Comparison of ENCODE assay signal across 8 cellular contexts in genomic region chr1:2391034-2391384, GRCh38. TPM values are rescaled to one million over a fixed set of nuclear protein-coding genes. Genes with fewer than 3 reads are reported as not detected.
DNase-seq lines count a peak whose midpoint lies in the region; ATAC-seq, FAIRE-seq and TF ChIP-seq lines count a peak whose summit lies in the region.

No MANE protein-coding gene starts in this region.

- H3K27ac ChIP-seq in KMS-11: peak overlapping the region; percentile 56
- peak overlapping the region; percentile 54 for H3K27ac ChIP-seq in GM12878 (ENCODE audit: control insufficient read depth, insufficient read depth)
- H3K27ac ChIP-seq in kidney (ENCODE audit: low read depth in 2 of 2, low read length in 2 of 2): peak overlapping the region; percentile 17 to 67
- peak overlapping the region; percentile 72 for H3K27ac ChIP-seq in substantia nigra (ENCODE audit: low read depth, low read length, poor library complexity, severe bottlenecking)

- no peak for TF ChIP-seq CTCF in KMS-11 (conservative IDR thresholded peaks at IDR 0.05; ENCODE audit: low read depth, low read length)
- no peak for TF ChIP-seq CTCF in GM12878 (IDR thresholded peaks at IDR 0.05 in 2 of 3, conservative IDR thresholded peaks at IDR 0.05 in 1 of 3; ENCODE audit: control insufficient read depth in 2 of 3, extremely low read depth in 1 of 3, insufficient read depth in 1 of 3, low read depth in 3 of 3, low read length in 3 of 3)
- TF ChIP-seq CTCF in kidney (IDR thresholded peaks at IDR 0.05; ENCODE audit: borderline replicate concordance, extremely low read depth, insufficient read depth): no peak

- H3K27me3 ChIP-seq in KMS-11 (ENCODE audit: insufficient read depth, low read depth) (no peaks in the 10 kb centered on the region), GM12878 (replicated peaks in 1 of 2; ENCODE audit: control insufficient read depth in 2 of 2, insufficient read depth in 2 of 2, low read length in 1 of 2) (no peaks in the 10 kb centered on the region)

- FAIRE-seq in GM12878 (lab: Jason Lieb, UNC) (no peak), kidney (lab: Jason Lieb, UNC) (no peak)

- TF ChIP-seq RAD21 in GM12878 (IDR thresholded peaks at IDR 0.05; ENCODE audit: insufficient read depth, low read depth, low read length): no peak

- H3K4me1 ChIP-seq in KMS-11 (ENCODE audit: low read depth, poor library complexity, severe bottlenecking): peaks cover 17% of the 10 kb centered on the region
- peaks cover 42% of the 10 kb centered on the region for H3K4me1 ChIP-seq in GM12878 (ENCODE audit: control insufficient read depth, insufficient read depth, low read length)
- H3K4me1 ChIP-seq in kidney (ENCODE audit: control insufficient read depth in 1 of 2, insufficient read depth in 1 of 2, low read depth in 1 of 2, low read length in 2 of 2): peaks cover 17 to 31% of the 10 kb centered on the region in 2 donors

- H3K36me3 ChIP-seq in KMS-11 (ENCODE audit: insufficient read depth): no peaks in the 10 kb centered on the region
- H3K36me3 ChIP-seq in GM12878 (ENCODE audit: control insufficient read depth in 2 of 2, insufficient read depth in 2 of 2, low read length in 1 of 2): peaks cover 3 to 8% of the 10 kb centered on the region in 2 experiments; a peak in 1 of 4 replicates
- H3K36me3 ChIP-seq in kidney (ENCODE audit: control insufficient read depth in 1 of 2, insufficient read depth in 2 of 2, low read length in 2 of 2): peaks cover 7 to 23% of the 10 kb centered on the region in 2 donors

- SMC1A ChIA-PET in GM12878 (lab: Charles Lee; ENCODE audit: uncharacterized antibody, unreplicated experiment): interaction anchor here (0.8 to 3.2 kb wide), 3 partner anchors 20 to 196 kb away, joined by 3 to 11 read pairs (median 4); partner anchors contain the start of genes FAAP20 and PEX10

- ATAC-seq in GM21825 (IDR thresholded peaks at IDR 0.05; ENCODE audit: unreplicated experiment) (peak; percentile 14), GM12878 (peak; percentile 21)

- H3K79me2 ChIP-seq in KMS-11 (ENCODE audit: insufficient read depth, low read depth) (peaks cover 19% of the 10 kb centered on the region), GM12878 (ENCODE audit: control insufficient read depth, insufficient read depth, low read length) (peaks cover 51% of the 10 kb centered on the region)

- peak overlapping the region; percentile 90 for H3K4me2 ChIP-seq in KMS-11
- H3K4me2 ChIP-seq in GM12878 (ENCODE audit: control insufficient read depth, insufficient read depth): peak overlapping the region; percentile 94

- peak overlapping the region; percentile 77 for H3K9ac ChIP-seq in KMS-11
- peak overlapping the region; percentile 75 for H3K9ac ChIP-seq in GM12878 (ENCODE audit: control insufficient read depth, insufficient read depth, low read length)
- peak overlapping the region; percentile 68 to 69 for H3K9ac ChIP-seq in kidney (ENCODE audit: low read length in 2 of 2)

- in situ Hi-C loops in GM12878 (cut with MboI): no loop called here

- H3K9me3 ChIP-seq in GM12878 (replicated peaks; ENCODE audit: control insufficient read depth, insufficient read depth, low read length) (no peaks in the 10 kb centered on the region), kidney (ENCODE audit: control insufficient read depth in 1 of 2, low read length in 2 of 2) (no peaks in the 10 kb centered on the region)

- POLR2A ChIA-PET in GM12878 (lab: Charles Lee): interaction anchor here (0.8 to 1.7 kb wide), 6 partner anchors 9 to 196 kb away, joined by 3 to 5 read pairs (median 4); partner anchors contain the start of genes FAAP20 and PANK4

- intact Hi-C loops in GM12878 (cut with micrococcal nuclease; ENCODE audit: unreplicated experiment): no loop called here
- intact Hi-C loops in kidney (cut with DNase I): no loop called here

- TF ChIP-seq POLR2A in GM12878 (IDR thresholded peaks at IDR 0.05; ENCODE audit: low read depth, low read length): no peak

- BruUV-seq in GM12878 (replicated peaks; lab: Mats Ljungman, UMichigan): TSS peak; percentile 54

- under 1% methylated on average over 31 of the region's 31 CpGs for WGBS in GM12878 (ENCODE audit: insufficient coverage, insufficient replicate concordance, low lambda C conversion rate, missing lambda C conversion rate)

- H3K4me3 ChIP-seq in KMS-11 (IDR thresholded peaks at IDR 0.05; ENCODE audit: insufficient read depth, low read depth, low read length) (peak overlapping the region; percentile 77), GM12878 (peak overlapping the region; percentile 98), kidney (ENCODE audit: low read length in 2 of 2) (peak overlapping the region; percentile 76 to 82)

- H4K20me1 ChIP-seq in KMS-11 (ENCODE audit: insufficient read depth) (no peaks in the 10 kb centered on the region), GM12878 (ENCODE audit: control insufficient read depth, insufficient read depth) (no peaks in the 10 kb centered on the region)

- TF ChIP-seq EP300 in GM12878 (IDR thresholded peaks at IDR 0.05; ENCODE audit: borderline replicate concordance in 1 of 2, control insufficient read depth in 1 of 2, low read depth in 2 of 2, low read length in 2 of 2): no peak

- CTCF ChIA-PET in GM12878 (lab: Yijun Ruan, JAX): interaction anchor here (1.0 to 1.5 kb wide), 3 partner anchors 9 to 196 kb away, joined by 4 to 10 read pairs (median 7); partner anchors contain the start of gene FAAP20

- peak overlapping the region; percentile 85 for H2AFZ ChIP-seq in KMS-11 (ENCODE audit: low read depth)
- H2AFZ ChIP-seq in GM12878 (ENCODE audit: control insufficient read depth, low read depth, low read length): peak overlapping the region; percentile 86

- DNase-seq in NCI-H1417 (lab: John Stamatoyannopoulos, UW) (peak; percentile 38 to 82 (median 81)), NCI-H1417 treated with DMSO at 0.1 percent for 48 hours (lab: John Stamatoyannopoulos, UW) (no peak), GM12878 (ENCODE audit: low read depth, low spot score) (no peak), kidney (peak; percentile 87), substantia nigra (lab: John Stamatoyannopoulos, UW) (no peak), SKM-1 (lab: John Stamatoyannopoulos, UW; ENCODE audit: unreplicated experiment) (no peak)

- RAD21 ChIA-PET in GM12878 (lab: Charles Lee; ENCODE audit: unreplicated experiment): interaction anchor here (1.3 to 1.9 kb wide), 4 partner anchors 9 to 196 kb away, joined by 3 to 16 read pairs (median 11); partner anchors contain the start of genes FAAP20 and PANK4

RNA-seq across cellular contexts. Expression of gene MORN1, which starts 0.3 kb away (rescaled TPM):
- 60.7 and 66.2 TPM in 2 replicates for total RNA-seq in GM12878 (2013; cell fraction: nucleolus; rRNA removed)
- total RNA-seq in GM12878 (2014; rRNA removed) (7.9 and 8.7 TPM in 2 replicates), GM12878 (2014; rRNA removed; fragmentation: Illumina TruSeq; extraction: Trizol) (4.4 and 5.2 TPM in 2 replicates), GM12878 (2021) (5.8 and 7.4 TPM in 2 replicates), kidney (24.7 TPM)
- polyA plus RNA-seq in GM12878 (2011; ENCODE audit: low read depth): 2.5 TPM
- polyA plus RNA-seq in GM12878 (2011; rRNA removed) (2.3 and 3.5 TPM in 2 replicates), GM12878 (2014; fragmentation: Illumina TruSeq; extraction: Trizol) (1.7 and 2.0 TPM in 2 replicates), GM12878 (2014; fragmentation: Nextera tagmentation; extraction: Ambion mirVana) (1 to 10 TPM in 1 of 2 experiments, under 1 TPM in 1; 0.76 to 1.8 TPM), GM12878 (2014; rRNA removed) (6.8 and 7.7 TPM in 2 replicates), GM12878 (2016; fragmentation: Nextera tagmentation; extraction: Ambion mirVana) (1 to 10 TPM; 5.7 to 7.3 TPM), kidney (ENCODE audit: insufficient read depth, low read depth, low replicate concordance) (9.0 TPM)
- 3.2 and 3.6 TPM in 2 replicates for polyA plus RNA-seq in GM12878 (2011; cell fraction: cytosol; rRNA removed)
- polyA plus RNA-seq in GM12878 (2011; cell fraction: nucleus; rRNA removed): 8.8 and 10.2 TPM in 2 replicates
- 4.5 and 5.2 TPM in 2 replicates for polyA plus RNA-seq in GM12878 (2012)
- polyA minus RNA-seq in GM12878 (2011; rRNA and poly(A)+ RNA removed): 5.5 and 7.8 TPM in 2 replicates
- polyA minus RNA-seq in GM12878 (2011; cell fraction: cytosol; rRNA and poly(A)+ RNA removed): 1.9 and 2.1 TPM in 2 replicates
- polyA minus RNA-seq in GM12878 (2011; cell fraction: nucleus; rRNA and poly(A)+ RNA removed): 6.2 and 9.4 TPM in 2 replicates

RNA-seq across cellular contexts. Expression of gene RER1, which starts 0.6 kb away (rescaled TPM):
- total RNA-seq in GM12878 (2013; cell fraction: nucleolus; rRNA removed): 63.7 and 66.3 TPM in 2 replicates
- 82.1 and 105 TPM in 2 replicates for total RNA-seq in GM12878 (2014; rRNA removed)
- 80.8 and 84.8 TPM in 2 replicates for total RNA-seq in GM12878 (2014; rRNA removed; fragmentation: Illumina TruSeq; extraction: Trizol)
- total RNA-seq in GM12878 (2021): 145 and 149 TPM in 2 replicates
- polyA plus RNA-seq in GM12878 (2011; ENCODE audit: low read depth): 26.0 TPM
- polyA plus RNA-seq in GM12878 (2011; rRNA removed): 194 and 216 TPM in 2 replicates
- polyA plus RNA-seq in GM12878 (2011; cell fraction: cytosol; rRNA removed): 152 and 242 TPM in 2 replicates
- polyA plus RNA-seq in GM12878 (2011; cell fraction: nucleus; rRNA removed): 185 and 207 TPM in 2 replicates
- 81.4 and 94.1 TPM in 2 replicates for polyA plus RNA-seq in GM12878 (2012)
- 172 and 189 TPM in 2 replicates for polyA plus RNA-seq in GM12878 (2014; fragmentation: Illumina TruSeq; extraction: Trizol)
- polyA plus RNA-seq in GM12878 (2014; fragmentation: Nextera tagmentation; extraction: Ambion mirVana): 10 to 100 TPM; 29.2 to 48.5 TPM
- 105 and 124 TPM in 2 replicates for polyA plus RNA-seq in GM12878 (2014; rRNA removed)
- polyA plus RNA-seq in GM12878 (2016; fragmentation: Nextera tagmentation; extraction: Ambion mirVana): 100 to 1,000 TPM; 268 to 274 TPM
- polyA minus RNA-seq in GM12878 (2011; rRNA and poly(A)+ RNA removed): 151 and 226 TPM in 2 replicates
- 29.3 and 33.4 TPM in 2 replicates for polyA minus RNA-seq in GM12878 (2011; cell fraction: cytosol; rRNA and poly(A)+ RNA removed)
- 18.0 and 21.5 TPM in 2 replicates for polyA minus RNA-seq in GM12878 (2011; cell fraction: nucleus; rRNA and poly(A)+ RNA removed)
- 162 TPM for total RNA-seq in kidney
- polyA plus RNA-seq in kidney (ENCODE audit: insufficient read depth, low read depth, low replicate concordance): 158 TPM

RNA-seq across cellular contexts. Expression of gene PEX10, which starts 21.4 kb away (rescaled TPM):
- 11.8 and 15.1 TPM in 2 replicates for total RNA-seq in GM12878 (2013; cell fraction: nucleolus; rRNA removed)
- total RNA-seq in GM12878 (2014; rRNA removed): 23.7 and 24.9 TPM in 2 replicates
- 7.4 TPM in 2 replicates for total RNA-seq in GM12878 (2014; rRNA removed; fragmentation: Illumina TruSeq; extraction: Trizol)
- total RNA-seq in GM12878 (2021): 16.4 and 16.8 TPM in 2 replicates
- polyA plus RNA-seq in GM12878 (2011; ENCODE audit: low read depth): 4.1 TPM
- 4.3 and 6.1 TPM in 2 replicates for polyA plus RNA-seq in GM12878 (2011; rRNA removed)
- 8.3 and 11.2 TPM in 2 replicates for polyA plus RNA-seq in GM12878 (2011; cell fraction: cytosol; rRNA removed)
- polyA plus RNA-seq in GM12878 (2011; cell fraction: nucleus; rRNA removed): 21.3 and 22.1 TPM in 2 replicates
- 10.0 and 13.2 TPM in 2 replicates for polyA plus RNA-seq in GM12878 (2012)
- polyA plus RNA-seq in GM12878 (2014; fragmentation: Illumina TruSeq; extraction: Trizol): 3.8 and 5.6 TPM in 2 replicates
- under 1 TPM in 1 of 2 experiments, not detected in 1; 0.24 TPM for polyA plus RNA-seq in GM12878 (2014; fragmentation: Nextera tagmentation; extraction: Ambion mirVana)
- 19.4 and 20.8 TPM in 2 replicates for polyA plus RNA-seq in GM12878 (2014; rRNA removed)
- polyA plus RNA-seq in GM12878 (2016; fragmentation: Nextera tagmentation; extraction: Ambion mirVana): 10 to 100 TPM; 18.9 to 19.7 TPM
- polyA minus RNA-seq in GM12878 (2011; rRNA and poly(A)+ RNA removed): 3.0 and 5.2 TPM in 2 replicates
- 2.9 and 3.4 TPM in 2 replicates for polyA minus RNA-seq in GM12878 (2011; cell fraction: cytosol; rRNA and poly(A)+ RNA removed)
- polyA minus RNA-seq in GM12878 (2011; cell fraction: nucleus; rRNA and poly(A)+ RNA removed): 3.9 and 5.9 TPM in 2 replicates
- total RNA-seq in kidney: 25.6 TPM
- 26.8 TPM for polyA plus RNA-seq in kidney (ENCODE audit: insufficient read depth, low read depth, low replicate concordance)

Comparison
In these comparisons a context has a peak if more than half of its experiments do, and no peak if none do; other contexts are left out.
1. DNase-seq: peak in NCI-H1417 (3 of 3) and kidney (single experiment); none in NCI-H1417 treated with DMSO at 0.1 percent for 48 hours (single experiment), GM12878 (single experiment), substantia nigra (0 of 49) and SKM-1 (single experiment).
2. Peak in every context shown above with its lines, with median percentiles within 50 percentile points of each other: H3K27ac ChIP-seq, H3K4me3 ChIP-seq and H3K9ac ChIP-seq.